Comparison of ENCODE assay signal across 1 cellular context in genomic region chr1:246214708-246215504, GRCh38.
TF ChIP-seq lines count a peak whose summit lies in the region.

No MANE protein-coding gene starts in this region.

TF ChIP-seq in GM12878, 131 proteins besides CTCF, POLR2A, EP300 and RAD21 (continued from another document and continues in another):
- no peak for TF ChIP-seq BCLAF1 (IDR thresholded peaks at IDR 0.05)
- TF ChIP-seq PAX5 (IDR thresholded peaks at IDR 0.05; ENCODE audit: borderline replicate concordance, low read depth, low read length) = no peak
- TF ChIP-seq PKNOX1 (IDR thresholded peaks at IDR 0.05) = no peak
- no peak for TF ChIP-seq NR2C2 (IDR thresholded peaks at IDR 0.05; ENCODE audit: borderline replicate concordance, control insufficient read depth, insufficient read length, low read depth)
- no peak for TF ChIP-seq ZNF687 (IDR thresholded peaks at IDR 0.05)
- TF ChIP-seq RCOR1 (conservative IDR thresholded peaks at IDR 0.05; ENCODE audit: low read depth, low read length) = no peak
- TF ChIP-seq BCL11A (IDR thresholded peaks at IDR 0.05; ENCODE audit: low read depth, low read length) = peak; percentile 71
- TF ChIP-seq RBBP5 (conservative IDR thresholded peaks at IDR 0.05) = no peak
- TF ChIP-seq RELB (IDR thresholded peaks at IDR 0.05; ENCODE audit: low read depth) = peak; percentile 86
- no peak for TF ChIP-seq IRF3 (IDR thresholded peaks at IDR 0.05)
- TF ChIP-seq ZNF622 (IDR thresholded peaks at IDR 0.05) = no peak
- TF ChIP-seq E2F8 (IDR thresholded peaks at IDR 0.05; ENCODE audit: low read depth, partially characterized antibody) = no peak
- no peak for TF ChIP-seq SMAD5 (IDR thresholded peaks at IDR 0.05; ENCODE audit: low read depth)
- TF ChIP-seq TBL1XR1 (IDR thresholded peaks at IDR 0.05; ENCODE audit: low read depth, low read length) = no peak
- no peak for TF ChIP-seq RB1 (IDR thresholded peaks at IDR 0.05; ENCODE audit: borderline replicate concordance)
- no peak for TF ChIP-seq SREBF1 (IDR thresholded peaks at IDR 0.05; ENCODE audit: low read length)
- no peak for TF ChIP-seq NFYA (IDR thresholded peaks at IDR 0.05; ENCODE audit: borderline replicate concordance, low read depth, low read length)
- TF ChIP-seq CHD4 (IDR thresholded peaks at IDR 0.05) = no peak
- peak; percentile 85 for TF ChIP-seq EED (IDR thresholded peaks at IDR 0.05; ENCODE audit: low read depth)
- no peak for TF ChIP-seq NBN (IDR thresholded peaks at IDR 0.05)
- no peak for TF ChIP-seq POLR2AphosphoS5 (IDR thresholded peaks at IDR 0.05; ENCODE audit: low read length)
- TF ChIP-seq BRCA1 (IDR thresholded peaks at IDR 0.05; ENCODE audit: low read depth, low read length) = no peak
- no peak for TF ChIP-seq LARP7 (IDR thresholded peaks at IDR 0.05)
- peak; percentile 85 for TF ChIP-seq YY1 (IDR thresholded peaks at IDR 0.05; ENCODE audit: low read depth, low read length)
- TF ChIP-seq TCF12 (IDR thresholded peaks at IDR 0.05; ENCODE audit: low read depth, low read length) = no peak
- TF ChIP-seq ZBTB33 (IDR thresholded peaks at IDR 0.05) = no peak
- TF ChIP-seq MYC (IDR thresholded peaks at IDR 0.05; ENCODE audit: insufficient read depth, insufficient read length, insufficient replicate concordance, low read length, severe bottlenecking) = no peak
- TF ChIP-seq RFX5 (IDR thresholded peaks at IDR 0.05; ENCODE audit: low read depth, low read length) = no peak
- TF ChIP-seq STAT3 (IDR thresholded peaks at IDR 0.05; ENCODE audit: low read depth, low read length) = no peak
- TF ChIP-seq STAT1 (conservative IDR thresholded peaks at IDR 0.05) = no peak
- no peak for TF ChIP-seq ZNF207 (IDR thresholded peaks at IDR 0.05; ENCODE audit: borderline replicate concordance)
- no peak for TF ChIP-seq USF2 (IDR thresholded peaks at IDR 0.05; ENCODE audit: borderline replicate concordance, low read depth, low read length)
- no peak for TF ChIP-seq WRNIP1 (IDR thresholded peaks at IDR 0.05; ENCODE audit: borderline replicate concordance, low read depth, low read length)
- TF ChIP-seq IKZF1 (conservative IDR thresholded peaks at IDR 0.05) = peak; percentile 78
- TF ChIP-seq RELA (IDR thresholded peaks at IDR 0.05; ENCODE audit: borderline replicate concordance, partially characterized antibody) = no peak
- no peak for TF ChIP-seq NR2C1 (IDR thresholded peaks at IDR 0.05)
- TF ChIP-seq EZH2 (IDR thresholded peaks at IDR 0.05; ENCODE audit: borderline replicate concordance, control insufficient read depth, low read depth, low read length) = no peak
- no peak; the same call in 1 of the 2 replicates for TF ChIP-seq DPF2 (IDR thresholded peaks at IDR 0.05)
- TF ChIP-seq TCF3 (IDR thresholded peaks at IDR 0.05; ENCODE audit: borderline replicate concordance, insufficient read depth, low read depth, low read length) = no peak
- no peak for TF ChIP-seq REST (IDR thresholded peaks at IDR 0.05; ENCODE audit: low read depth, low read length)
- TF ChIP-seq HDAC6 (IDR thresholded peaks at IDR 0.05; ENCODE audit: unreplicated experiment) = no peak
- no peak for TF ChIP-seq SP1 (IDR thresholded peaks at IDR 0.05; ENCODE audit: low read depth, low read length)
- peak; percentile 77; the same call in 1 of the 3 replicates for TF ChIP-seq POU2F2 (IDR thresholded peaks at IDR 0.05; ENCODE audit: borderline replicate concordance, low read depth, low read length)
- TF ChIP-seq SIX5 (IDR thresholded peaks at IDR 0.05; ENCODE audit: low read depth, low read length, severe bottlenecking) = no peak
- no peak for TF ChIP-seq SREBF2 (IDR thresholded peaks at IDR 0.05; ENCODE audit: low read length)
- TF ChIP-seq ZNF384 (IDR thresholded peaks at IDR 0.05; ENCODE audit: borderline replicate concordance, low read depth, low read length) = no peak
